ENCODE assay signal across 9 cellular contexts in the genomic region with DNA sequence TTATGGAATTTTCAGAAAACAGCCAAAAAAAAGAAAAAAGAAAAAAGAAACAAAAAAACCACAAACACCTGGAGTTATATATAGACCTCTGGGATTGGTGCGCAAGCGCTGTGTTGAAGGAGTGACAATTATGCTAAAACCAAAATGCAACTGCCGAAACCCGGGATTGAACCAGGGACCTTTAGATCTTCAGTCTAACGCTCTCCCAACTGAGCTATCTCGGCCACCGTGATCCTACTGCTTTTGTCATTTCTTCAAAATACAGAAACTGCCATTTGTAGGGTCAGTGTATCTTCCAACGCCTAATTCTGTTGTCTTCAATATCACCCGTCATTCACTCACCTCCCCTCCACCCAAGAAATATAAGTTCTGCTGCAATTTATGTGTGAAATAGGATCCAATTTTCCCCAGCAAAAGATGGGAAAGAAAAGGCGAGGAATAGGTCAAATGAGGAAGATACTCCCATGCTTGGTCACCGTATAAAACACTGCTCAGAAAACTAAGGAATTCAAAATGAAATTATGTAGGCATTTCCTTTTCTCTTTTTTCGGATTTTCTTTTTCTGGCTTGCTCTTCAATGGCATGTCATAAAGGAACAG.
DNase-seq lines count a peak whose midpoint lies in the region; ATAC-seq and TF ChIP-seq lines count a peak whose summit lies in the region.
"Had no signal": no experiment of that assay in that cellular context is flagged by ENCODE, and none has a peak within 500 bp of the region (broad histone marks: within the 10 kb centered on the region; RNA-seq: fewer than 3 reads in every experiment).

No MANE protein-coding gene starts in this region.

- no peak overlapping the region for H3K27ac ChIP-seq in sigmoid colon
- H3K27ac ChIP-seq: 22Rv1 had no signal

- H3K4me1 Mint-ChIP-seq in activated T-cell treated with anti-CD3 and anti-CD28 coated beads, Interleukin-2, amount 50 U/mL, for 72 hours (ENCODE audit: low read depth) = peaks cover 42% of the 10 kb centered on the region
- peaks cover 6% of the 10 kb centered on the region for H3K4me1 Mint-ChIP-seq in memory B cell

- WGBS in sigmoid colon, 2 donors = 6 to 22% methylated on average over 12 of the region's 12 CpGs

- no peak for TF ChIP-seq POLR2A in sigmoid colon (IDR thresholded peaks at IDR 0.05)

- peak; percentile 35 to 51 for ATAC-seq in activated T-cell treated with anti-CD3 and anti-CD28 coated beads, Interleukin-2, amount 50 U/mL, for 72 hours (replicated peaks in 1 of 2)
- ATAC-seq in memory B cell (ENCODE audit: low read depth) = no peak
- no peak for ATAC-seq in HG02678 (IDR thresholded peaks at IDR 0.05; ENCODE audit: unreplicated experiment)
- no peak for ATAC-seq in left colon

- H3K36me3 ChIP-seq in sigmoid colon = no peaks in the 10 kb centered on the region

- H3K27me3 ChIP-seq in sigmoid colon = peaks cover 27 to 99% (median 64%) of the 10 kb centered on the region in 3 donors

- peaks cover 0 to 6% (median 0%) of the 10 kb centered on the region in 4 donors for H3K9me3 ChIP-seq in sigmoid colon

- peaks cover 89% of the 10 kb centered on the region for H3K27me3 Mint-ChIP-seq in activated T-cell treated with anti-CD3 and anti-CD28 coated beads, Interleukin-2, amount 50 U/mL, for 72 hours (ENCODE audit: low read depth)
- H3K27me3 Mint-ChIP-seq in memory B cell = peaks cover 38% of the 10 kb centered on the region

- peaks cover 0 to 6% (median 0%) of the 10 kb centered on the region in 4 donors for H3K4me1 ChIP-seq in sigmoid colon

- peak overlapping the region; percentile 40 for H3K27ac Mint-ChIP-seq in activated T-cell treated with anti-CD3 and anti-CD28 coated beads, Interleukin-2, amount 50 U/mL, for 72 hours
- peak overlapping the region; percentile 17 for H3K27ac Mint-ChIP-seq in memory B cell

- no peak overlapping the region for H3K4me3 ChIP-seq in sigmoid colon

- TF ChIP-seq EP300 in sigmoid colon (IDR thresholded peaks at IDR 0.05) = no peak

- peaks cover 12 to 16% of the 10 kb centered on the region in 2 donors for H3K36me3 Mint-ChIP-seq in activated T-cell treated with anti-CD3 and anti-CD28 coated beads, Interleukin-2, amount 50 U/mL, for 72 hours (ENCODE audit: insufficient read depth in 2 of 2)
- H3K36me3 Mint-ChIP-seq in memory B cell = peaks cover 2% of the 10 kb centered on the region

- intact Hi-C loops in left colon (cut with DNase I, micrococcal nuclease) (no loop called here), sigmoid colon (cut with DNase I) (no loop called here)

- DNase-seq in DMS153 (lab: John Stamatoyannopoulos, UW) = peak; percentile 1
- no peak for DNase-seq in DMS153 treated with DMSO at 0.1 percent for 48 hours (lab: John Stamatoyannopoulos, UW; ENCODE audit: unreplicated experiment)
- DNase-seq in NCI-H1694 (lab: John Stamatoyannopoulos, UW) = peak; percentile 88
- peak; percentile 24 to 32 for DNase-seq in activated T-cell treated with anti-CD3 and anti-CD28 coated beads, Interleukin-2, amount 50 U/mL, for 72 hours
- no peak for DNase-seq in memory B cell (ENCODE audit: low spot score in 2 of 2)
- no peak for DNase-seq in left colon
- DNase-seq in sigmoid colon = no peak

- peak overlapping the region; percentile 29 to 58 for H3K4me3 Mint-ChIP-seq in activated T-cell treated with anti-CD3 and anti-CD28 coated beads, Interleukin-2, amount 50 U/mL, for 72 hours
- no peak overlapping the region for H3K4me3 Mint-ChIP-seq in memory B cell

- TF ChIP-seq CTCF in sigmoid colon (IDR thresholded peaks at IDR 0.05) = no peak

- H3K9me3 Mint-ChIP-seq in activated T-cell treated with anti-CD3 and anti-CD28 coated beads, Interleukin-2, amount 50 U/mL, for 72 hours = peaks cover under 1 to 1% of the 10 kb centered on the region in 2 donors
- H3K9me3 Mint-ChIP-seq in memory B cell = peaks cover 10% of the 10 kb centered on the region

Comparison
In these comparisons a context has a peak if more than half of its experiments do, and no peak if none do; other contexts are left out.
1. DNase-seq: peak in DMS153 (single experiment), NCI-H1694 (single experiment) and activated T-cell treated with anti-CD3 and anti-CD28 coated beads, Interleukin-2, amount 50 U/mL, for 72 hours (2 of 2); none in DMS153 treated with DMSO at 0.1 percent for 48 hours (single experiment), memory B cell (0 of 2), left colon (0 of 2) and sigmoid colon (single experiment).
2. ATAC-seq: peak in activated T-cell treated with anti-CD3 and anti-CD28 coated beads, Interleukin-2, amount 50 U/mL, for 72 hours (2 of 2); none in memory B cell (single experiment), HG02678 (single experiment) and left colon (single experiment).